In the genomic region with DNA sequence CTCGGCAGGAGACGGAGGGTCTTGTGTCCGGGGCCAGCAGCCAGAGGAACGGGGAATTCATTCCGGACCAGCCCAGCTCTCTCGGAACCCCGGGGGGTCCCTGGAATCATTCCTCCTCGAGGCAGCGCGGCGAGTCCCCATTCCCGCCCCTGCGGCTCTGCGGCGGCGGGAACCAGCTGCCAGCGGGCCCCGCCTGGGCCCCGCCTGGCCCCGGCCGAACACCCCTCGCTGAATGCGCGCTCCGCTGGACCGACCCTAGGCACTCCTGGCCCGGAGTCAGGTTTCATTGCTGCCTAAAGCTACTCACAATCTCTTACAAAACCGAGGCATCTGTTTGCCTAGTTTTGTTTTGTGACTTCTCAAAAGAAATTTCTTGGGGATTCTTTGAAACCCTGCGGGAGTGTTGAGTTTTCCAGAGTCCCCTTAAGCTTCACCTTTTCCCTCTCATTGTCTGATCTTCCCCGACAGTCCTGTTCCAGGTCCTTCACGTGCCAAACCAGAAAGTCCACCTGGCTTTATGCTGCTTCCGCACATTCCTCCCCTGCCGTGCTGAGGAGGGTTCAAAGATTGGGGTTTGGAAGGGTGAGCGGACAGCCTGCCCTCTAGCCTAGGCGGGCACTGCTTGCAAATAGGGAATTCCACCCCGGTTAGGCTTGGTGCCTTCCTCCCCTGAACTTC, we compare ENCODE assay signal across 1 cellular context.
TF ChIP-seq lines count a peak whose summit lies in the region.

No MANE protein-coding gene starts in this region.

TF ChIP-seq in HepG2, 621 proteins besides CTCF, POLR2A, EP300 and RAD21 (continued from another document):
- TF ChIP-seq ZNF276 (CRISPR knock-in tag; IDR thresholded peaks at IDR 0.05; ENCODE audit: low read depth) (0 out of 2 replicates have a peak, but pooled peaks have one; percentile 53), CENPT (CRISPR knock-in tag; IDR thresholded peaks at IDR 0.05; ENCODE audit: low read depth) (no peak), SMAD1 (CRISPR knock-in tag; IDR thresholded peaks at IDR 0.05; ENCODE audit: borderline replicate concordance, low read depth) (no peak), UBTF (CRISPR knock-in tag; IDR thresholded peaks at IDR 0.05) (no peak), MTA1 (CRISPR knock-in tag; IDR thresholded peaks at IDR 0.05; ENCODE audit: borderline replicate concordance) (no peak), HNF4A (CRISPR knock-in tag; IDR thresholded peaks at IDR 0.05) (peak; percentile 25; the same call in 1 of the 2 replicates), HDAC2 (CRISPR knock-in tag; IDR thresholded peaks at IDR 0.05) (no peak), ZFYVE20 (CRISPR knock-in tag; IDR thresholded peaks at IDR 0.05; ENCODE audit: borderline replicate concordance, low read depth) (no peak)
- TF ChIP-seq, protein P1, sequence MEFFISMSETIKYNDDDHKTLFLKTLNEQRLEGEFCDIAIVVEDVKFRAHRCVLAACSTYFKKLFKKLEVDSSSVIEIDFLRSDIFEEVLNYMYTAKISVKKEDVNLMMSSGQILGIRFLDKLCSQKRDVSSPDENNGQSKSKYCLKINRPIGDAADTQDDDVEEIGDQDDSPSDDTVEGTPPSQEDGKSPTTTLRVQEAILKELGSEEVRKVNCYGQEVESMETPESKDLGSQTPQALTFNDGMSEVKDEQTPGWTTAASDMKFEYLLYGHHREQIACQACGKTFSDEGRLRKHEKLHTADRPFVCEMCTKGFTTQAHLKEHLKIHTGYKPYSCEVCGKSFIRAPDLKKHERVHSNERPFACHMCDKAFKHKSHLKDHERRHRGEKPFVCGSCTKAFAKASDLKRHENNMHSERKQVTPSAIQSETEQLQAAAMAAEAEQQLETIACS (CRISPR knock-in tag; IDR thresholded peaks at IDR 0.05) = no peak
TF ChIP-seq in HepG2: peak in this region for 13.
